In genomic region chr15:66938114-66938830, GRCh38 we compare ENCODE assay signal across 2 cellular contexts.
TF ChIP-seq lines count a peak whose summit lies in the region.

No MANE protein-coding gene starts in this region.

TF ChIP-seq in HepG2, 621 proteins besides CTCF, POLR2A, EP300 and RAD21 (continues in another document):
- TF ChIP-seq, protein P1, sequence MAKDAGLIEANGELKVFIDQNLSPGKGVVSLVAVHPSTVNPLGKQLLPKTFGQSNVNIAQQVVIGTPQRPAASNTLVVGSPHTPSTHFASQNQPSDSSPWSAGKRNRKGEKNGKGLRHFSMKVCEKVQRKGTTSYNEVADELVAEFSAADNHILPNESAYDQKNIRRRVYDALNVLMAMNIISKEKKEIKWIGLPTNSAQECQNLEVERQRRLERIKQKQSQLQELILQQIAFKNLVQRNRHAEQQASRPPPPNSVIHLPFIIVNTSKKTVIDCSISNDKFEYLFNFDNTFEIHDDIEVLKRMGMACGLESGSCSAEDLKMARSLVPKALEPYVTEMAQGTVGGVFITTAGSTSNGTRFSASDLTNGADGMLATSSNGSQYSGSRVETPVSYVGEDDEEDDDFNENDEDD (CRISPR knock-in tag; IDR thresholded peaks at IDR 0.05; ENCODE audit: borderline replicate concordance) = no peak
- TF ChIP-seq SNAPC4 (CRISPR knock-in tag; IDR thresholded peaks at IDR 0.05) (no peak), MIER2 (CRISPR knock-in tag; IDR thresholded peaks at IDR 0.05) (no peak), REL (CRISPR knock-in tag; conservative IDR thresholded peaks at IDR 0.05) (no peak), GABPA (IDR thresholded peaks at IDR 0.05; ENCODE audit: low read depth, low read length) (no peak), GABPA (CRISPR knock-in tag; IDR thresholded peaks at IDR 0.05; ENCODE audit: low read depth) (peak; percentile 60), HMG20A (CRISPR knock-in tag; IDR thresholded peaks at IDR 0.05; ENCODE audit: borderline replicate concordance) (no peak), ZNF841 (CRISPR knock-in tag; IDR thresholded peaks at IDR 0.05; ENCODE audit: borderline replicate concordance) (no peak), NFYB (CRISPR knock-in tag; IDR thresholded peaks at IDR 0.05) (peak; percentile 63), ZNF143 (CRISPR knock-in tag; IDR thresholded peaks at IDR 0.05) (peak; percentile 79), HNF4A (CRISPR knock-in tag; IDR thresholded peaks at IDR 0.05) (peak; percentile 70), SUZ12 (IDR thresholded peaks at IDR 0.05; ENCODE audit: low read depth, low read length) (no peak), SRSF9 (IDR thresholded peaks at IDR 0.05; ENCODE audit: borderline replicate concordance, insufficient read depth, low read depth, low read length, poor library complexity, severe bottlenecking) (no peak), HNRNPLL (IDR thresholded peaks at IDR 0.05; ENCODE audit: low read depth, low read length, poor library complexity, severe bottlenecking) (no peak), ZNF644 (CRISPR knock-in tag; IDR thresholded peaks at IDR 0.05; ENCODE audit: low read depth) (no peak), ZNF230 (CRISPR knock-in tag; IDR thresholded peaks at IDR 0.05) (no peak), RARA (CRISPR knock-in tag; IDR thresholded peaks at IDR 0.05) (no peak), NFYC (CRISPR knock-in tag; IDR thresholded peaks at IDR 0.05) (peak; percentile 74), JUN (CRISPR knock-in tag; IDR thresholded peaks at IDR 0.05) (no peak), SAP130 (CRISPR knock-in tag; IDR thresholded peaks at IDR 0.05; ENCODE audit: low read depth) (0 out of 2 replicates have a peak, but pooled peaks have one; percentile 25), ZNF547 (CRISPR knock-in tag; IDR thresholded peaks at IDR 0.05) (no peak), TEAD3 (CRISPR knock-in tag; optimal IDR thresholded peaks at IDR 0.05; ENCODE audit: borderline replicate concordance) (peak; percentile 90), ZNF678 (CRISPR knock-in tag; IDR thresholded peaks at IDR 0.05) (no peak)
- TF ChIP-seq, protein P2, sequence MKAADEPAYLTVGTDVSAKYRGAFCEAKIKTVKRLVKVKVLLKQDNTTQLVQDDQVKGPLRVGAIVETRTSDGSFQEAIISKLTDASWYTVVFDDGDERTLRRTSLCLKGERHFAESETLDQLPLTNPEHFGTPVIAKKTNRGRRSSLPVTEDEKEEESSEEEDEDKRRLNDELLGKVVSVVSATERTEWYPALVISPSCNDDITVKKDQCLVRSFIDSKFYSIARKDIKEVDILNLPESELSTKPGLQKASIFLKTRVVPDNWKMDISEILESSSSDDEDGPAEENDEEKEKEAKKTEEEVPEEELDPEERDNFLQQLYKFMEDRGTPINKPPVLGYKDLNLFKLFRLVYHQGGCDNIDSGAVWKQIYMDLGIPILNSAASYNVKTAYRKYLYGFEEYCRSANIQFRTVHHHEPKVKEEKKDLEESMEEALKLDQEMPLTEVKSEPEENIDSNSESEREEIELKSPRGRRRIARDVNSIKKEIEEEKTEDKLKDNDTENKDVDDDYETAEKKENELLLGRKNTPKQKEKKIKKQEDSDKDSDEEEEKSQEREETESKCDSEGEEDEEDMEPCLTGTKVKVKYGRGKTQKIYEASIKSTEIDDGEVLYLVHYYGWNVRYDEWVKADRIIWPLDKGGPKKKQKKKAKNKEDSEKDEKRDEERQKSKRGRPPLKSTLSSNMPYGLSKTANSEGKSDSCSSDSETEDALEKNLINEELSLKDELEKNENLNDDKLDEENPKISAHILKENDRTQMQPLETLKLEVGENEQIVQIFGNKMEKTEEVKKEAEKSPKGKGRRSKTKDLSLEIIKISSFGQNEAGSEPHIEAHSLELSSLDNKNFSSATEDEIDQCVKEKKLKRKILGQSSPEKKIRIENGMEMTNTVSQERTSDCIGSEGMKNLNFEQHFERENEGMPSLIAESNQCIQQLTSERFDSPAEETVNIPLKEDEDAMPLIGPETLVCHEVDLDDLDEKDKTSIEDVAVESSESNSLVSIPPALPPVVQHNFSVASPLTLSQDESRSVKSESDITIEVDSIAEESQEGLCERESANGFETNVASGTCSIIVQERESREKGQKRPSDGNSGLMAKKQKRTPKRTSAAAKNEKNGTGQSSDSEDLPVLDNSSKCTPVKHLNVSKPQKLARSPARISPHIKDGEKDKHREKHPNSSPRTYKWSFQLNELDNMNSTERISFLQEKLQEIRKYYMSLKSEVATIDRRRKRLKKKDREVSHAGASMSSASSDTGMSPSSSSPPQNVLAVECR (CRISPR knock-in tag; IDR thresholded peaks at IDR 0.05; ENCODE audit: borderline replicate concordance) = no peak

TF ChIP-seq in H1, 55 proteins besides CTCF, POLR2A, EP300 and RAD21:
- TF ChIP-seq USF2 (IDR thresholded peaks at IDR 0.05; ENCODE audit: low read length) (peak; percentile 59; the same call in 1 of the 2 replicates), BCL11A (IDR thresholded peaks at IDR 0.05; ENCODE audit: low read depth in 2 of 2, low read length in 2 of 2) (no peak)
